15 cellular contexts compared by ENCODE assay signal in the genomic region with DNA sequence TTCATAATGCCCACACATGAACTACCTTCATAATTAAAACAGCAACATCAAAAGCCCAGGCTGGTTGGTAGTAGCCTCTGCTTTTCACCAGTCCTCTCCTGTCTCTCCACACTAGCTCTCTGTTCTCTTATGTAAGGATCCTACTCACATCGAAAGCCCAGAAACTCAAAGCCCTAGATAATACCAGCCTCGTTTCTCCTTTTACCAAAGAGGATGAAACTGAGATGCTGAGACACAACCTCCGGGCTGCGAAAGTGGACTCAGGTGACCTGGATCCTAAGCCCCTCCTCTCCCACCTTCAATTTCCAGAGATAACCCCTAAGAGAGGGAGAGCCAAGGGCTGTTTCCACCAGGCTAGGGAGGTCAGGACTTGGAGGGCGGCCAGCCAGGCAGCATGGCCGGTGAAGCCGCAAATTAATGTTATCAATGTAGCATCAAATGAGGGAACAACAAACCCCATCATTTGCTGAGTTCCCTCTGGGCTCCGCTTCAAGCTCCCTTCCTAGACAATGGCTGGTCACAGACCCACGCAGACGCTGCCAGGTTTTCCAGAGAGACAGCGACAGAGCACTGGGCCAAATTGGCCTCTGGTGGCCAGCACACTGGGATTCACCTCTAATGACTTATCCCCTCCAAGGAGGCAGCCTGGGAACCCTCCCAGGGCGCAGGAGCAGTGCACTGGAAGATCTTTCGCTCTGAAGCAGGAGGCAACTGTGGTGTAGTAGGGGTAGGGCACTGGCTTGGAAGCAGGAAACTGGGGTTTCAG. TPM values are rescaled to one million over a fixed set of nuclear protein-coding genes. Genes with fewer than 3 reads are reported as not detected.
DNase-seq lines count a peak whose midpoint lies in the region; ATAC-seq and TF ChIP-seq lines count a peak whose summit lies in the region.
"Had no signal": no experiment of that assay in that cellular context is flagged by ENCODE, and none has a peak within 500 bp of the region (broad histone marks: within the 10 kb centered on the region; RNA-seq: fewer than 3 reads in every experiment).

No MANE protein-coding gene starts in this region.

- no peak for TF ChIP-seq EP300 in upper lobe of left lung (IDR thresholded peaks at IDR 0.05)

- 81% methylated on average over 11 to 13 of the region's 13 CpGs for WGBS in upper lobe of left lung, 2 donors

- H3K27ac Mint-ChIP-seq in nephron progenitor cell = peak overlapping the region; percentile 91
- H3K27ac Mint-ChIP-seq in activated T-cell treated with anti-CD3 and anti-CD28 coated beads, Interleukin-2, amount 50 U/mL, for 24 hours = no peak overlapping the region
- H3K27ac Mint-ChIP-seq: activated CD4-positive, alpha-beta T cell treated with anti-CD3 and anti-CD28 coated beads, Interleukin-2, amount 10 ng/mL, durations not matched to agents 24 days and 14 days; stimulated activated naive CD8-positive, alpha-beta T cell treated with anti-CD3 and anti-CD28 coated beads, Interleukin-15, Interleukin-2, amounts not matched to agents 100 ng/mL and 50 ng/mL, for 24 hours had no signal

- H3K27ac ChIP-seq in upper lobe of left lung = no peak overlapping the region
- H3K27ac ChIP-seq: HL-60, psoas muscle had no signal

- no peaks in the 10 kb centered on the region for H3K36me3 Mint-ChIP-seq in nephron progenitor cell (ENCODE audit: low read depth)
- H3K36me3 Mint-ChIP-seq in activated T-cell treated with anti-CD3 and anti-CD28 coated beads, Interleukin-2, amount 50 U/mL, for 24 hours (ENCODE audit: low read depth) = no peaks in the 10 kb centered on the region
- H3K36me3 Mint-ChIP-seq: CD4-positive, alpha-beta memory T cell had no signal

- H3K36me3 ChIP-seq in upper lobe of left lung = no peaks in the 10 kb centered on the region

- intact Hi-C loops in left ventricle myocardium superior (cut with micrococcal nuclease) = no loop called here

- no peak overlapping the region for H3K4me3 Mint-ChIP-seq in nephron progenitor cell
- no peak overlapping the region for H3K4me3 Mint-ChIP-seq in activated T-cell treated with anti-CD3 and anti-CD28 coated beads, Interleukin-2, amount 50 U/mL, for 24 hours
- H3K4me3 Mint-ChIP-seq: activated CD4-positive, alpha-beta T cell treated with anti-CD3 and anti-CD28 coated beads, Interleukin-2, amount 10 ng/mL, durations not matched to agents 24 days and 14 days; CD4-positive, alpha-beta memory T cell; stimulated activated naive CD8-positive, alpha-beta T cell treated with anti-CD3 and anti-CD28 coated beads, Interleukin-15, Interleukin-2, amounts not matched to agents 100 ng/mL and 50 ng/mL, for 24 hours had no signal

- DNase-seq in DMS153 (lab: John Stamatoyannopoulos, UW) (peak; percentile 66), NCI-H146 treated with DMSO at 0.1 percent for 48 hours (lab: John Stamatoyannopoulos, UW; ENCODE audit: unreplicated experiment) (peak; percentile 31), cerebellum (ENCODE audit: low spot score) (peak; percentile 56), nephron progenitor cell (no peak), left ventricle myocardium superior (no peak), HuH-7 (ENCODE audit: low spot score) (no peak), upper lobe of left lung (no peak)
- DNase-seq in activated T-cell treated with anti-CD3 and anti-CD28 coated beads, Interleukin-2, amount 50 U/mL, for 24 hours = no peak
- DNase-seq: activated CD4-positive, alpha-beta T cell treated with anti-CD3 and anti-CD28 coated beads, Interleukin-2, amount 10 ng/mL, durations not matched to agents 24 days and 14 days; activated effector memory CD4-positive, alpha-beta T cell treated with Interleukin-2 at 50 U/mL for 16 hours; CD4-positive, alpha-beta memory T cell; psoas muscle; stimulated activated CD4-positive, alpha-beta T cell treated with anti-CD3 and anti-CD28 coated beads, Interleukin-2, amount 100 ng/mL, for 48 hours had no signal

- no peaks in the 10 kb centered on the region for H3K27me3 ChIP-seq in upper lobe of left lung

- H3K4me1 ChIP-seq in upper lobe of left lung = peaks cover 17 to 19% (median 18%) of the 10 kb centered on the region in 4 donors

- TF ChIP-seq POLR2A in upper lobe of left lung (IDR thresholded peaks at IDR 0.05) = no peak

- no peak overlapping the region for H3K4me3 ChIP-seq in upper lobe of left lung
- H3K4me3 ChIP-seq: psoas muscle had no signal

- TF ChIP-seq CTCF in nephron progenitor cell (IDR thresholded peaks at IDR 0.05) (no peak), upper lobe of left lung (IDR thresholded peaks at IDR 0.05) (no peak)

- no peaks in the 10 kb centered on the region for H3K9me3 Mint-ChIP-seq in nephron progenitor cell
- H3K9me3 Mint-ChIP-seq in activated T-cell treated with anti-CD3 and anti-CD28 coated beads, Interleukin-2, amount 50 U/mL, for 24 hours = no peaks in the 10 kb centered on the region
- H3K9me3 Mint-ChIP-seq: activated CD4-positive, alpha-beta T cell treated with anti-CD3 and anti-CD28 coated beads, Interleukin-2, amount 10 ng/mL, durations not matched to agents 24 days and 14 days; CD4-positive, alpha-beta memory T cell; stimulated activated naive CD8-positive, alpha-beta T cell treated with anti-CD3 and anti-CD28 coated beads, Interleukin-15, Interleukin-2, amounts not matched to agents 100 ng/mL and 50 ng/mL, for 24 hours had no signal

- peaks cover 28% of the 10 kb centered on the region for H3K27me3 Mint-ChIP-seq in nephron progenitor cell (ENCODE audit: low read depth, poor library complexity)
- H3K27me3 Mint-ChIP-seq in activated T-cell treated with anti-CD3 and anti-CD28 coated beads, Interleukin-2, amount 50 U/mL, for 24 hours = peaks cover 15% of the 10 kb centered on the region
- H3K27me3 Mint-ChIP-seq: CD4-positive, alpha-beta memory T cell had no signal

- H3K9me3 ChIP-seq in upper lobe of left lung = no peaks in the 10 kb centered on the region
- H3K9me3 ChIP-seq: psoas muscle had no signal

- ATAC-seq in left ventricle myocardium superior = no peak
- no peak for ATAC-seq in upper lobe of left lung (ENCODE audit: low FRiP score in 2 of 2)
- ATAC-seq: psoas muscle had no signal

- H3K4me1 Mint-ChIP-seq in nephron progenitor cell = peaks cover 42% of the 10 kb centered on the region
- peaks cover 23% of the 10 kb centered on the region for H3K4me1 Mint-ChIP-seq in activated T-cell treated with anti-CD3 and anti-CD28 coated beads, Interleukin-2, amount 50 U/mL, for 24 hours (ENCODE audit: low read depth)

RNA-seq across cellular contexts. Expression of a gene that starts 20.7 kb away (rescaled TPM):
- total RNA-seq in cerebellum (281 TPM), left ventricle myocardium superior (21.4 TPM), upper lobe of left lung (100 to 1,000 TPM in 1 of 6 donors, 10 to 100 TPM in 5; 38.3 to 103 (median 52.2) TPM)

RNA-seq across cellular contexts. Expression of a gene that starts 51.4 kb away (rescaled TPM):
- total RNA-seq in cerebellum = 6.4 TPM
- 2.0 TPM for total RNA-seq in left ventricle myocardium superior
- total RNA-seq in upper lobe of left lung = 1 to 10 TPM; 1.9 to 9.6 (median 7.0) TPM

Comparison
In these comparisons a context has a peak if more than half of its experiments do, and no peak if none do; other contexts are left out.
1. DNase-seq: peak in DMS153 (single experiment), NCI-H146 treated with DMSO at 0.1 percent for 48 hours (single experiment) and cerebellum (single experiment); none in nephron progenitor cell (single experiment), left ventricle myocardium superior (single experiment), HuH-7 (single experiment), activated T-cell treated with anti-CD3 and anti-CD28 coated beads, Interleukin-2, amount 50 U/mL, for 24 hours (single experiment) and upper lobe of left lung (0 of 2).